In the genomic region with DNA sequence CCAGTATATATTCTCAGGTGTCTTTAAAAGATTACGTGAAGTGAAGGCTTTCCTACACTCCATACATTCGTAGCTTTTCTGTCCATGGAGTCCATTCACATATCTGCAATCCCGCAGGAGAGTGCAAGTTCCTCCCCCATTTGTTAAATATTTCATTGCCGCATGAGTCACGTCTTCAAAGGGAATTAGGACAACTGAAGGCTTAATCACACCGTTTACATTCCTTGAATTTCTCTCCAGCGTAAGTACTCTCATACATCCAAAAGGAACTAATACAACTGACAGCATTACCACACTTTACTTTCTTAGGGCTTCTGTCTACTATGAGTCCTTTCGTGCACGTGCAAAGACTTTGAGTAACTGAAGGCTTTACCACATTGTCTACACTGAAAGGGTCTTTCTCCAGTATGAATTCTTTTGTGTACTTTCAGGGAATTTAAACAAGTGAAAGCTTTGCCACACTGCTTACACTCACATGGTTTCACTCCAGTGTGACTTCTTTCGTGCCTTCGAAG, we compare ENCODE assay signal across 12 cellular contexts. TPM values are rescaled to one million over a fixed set of nuclear protein-coding genes. Genes with fewer than 3 reads are reported as not detected.
DNase-seq lines count a peak whose midpoint lies in the region; ATAC-seq and TF ChIP-seq lines count a peak whose summit lies in the region.
"Had no signal": no experiment of that assay in that cellular context is flagged by ENCODE, and none has a peak within 500 bp of the region (broad histone marks: within the 10 kb centered on the region; RNA-seq: fewer than 3 reads in every experiment).

No MANE protein-coding gene starts in this region.

- DNase-seq in AG04449 (ENCODE audit: low read depth, low spot score): peak; percentile 59
- peak; percentile 50 for DNase-seq in HFFc6
- DNase-seq in adipocyte (ENCODE audit: low read depth): peak; percentile 39
- DNase-seq in kidney glomerular epithelial cell (lab: John Stamatoyannopoulos, UW): peak; percentile 74
- no peak for DNase-seq in NCI-H2107 treated with DMSO at 0.1 percent for 48 hours (lab: John Stamatoyannopoulos, UW; ENCODE audit: unreplicated experiment)
- no peak for DNase-seq in AML-193 (lab: John Stamatoyannopoulos, UW)
- DNase-seq: activated CD4-positive, alpha-beta T cell treated with anti-CD3 and anti-CD28 coated beads, Interleukin-2, amount 50 U/mL, for 1 hour; pancreas; T-helper 2 cell had no signal

- CTCF ChIA-PET in AG04449 (lab: Yijun Ruan, JAX): interaction anchor here (1.3 kb wide), 1 partner anchor 10 kb away, joined by 3 read pairs; no protein-coding TSS in a partner anchor

- peak overlapping the region; percentile 9; the same call in 1 of the 2 replicates for H3K27ac Mint-ChIP-seq in HFFc6
- H3K27ac Mint-ChIP-seq: memory B cell had no signal

- no peaks in the 10 kb centered on the region; the same call in 1 of the 2 replicates for H3K27me3 Mint-ChIP-seq in HFFc6 (ENCODE audit: insufficient read depth)
- H3K27me3 Mint-ChIP-seq: memory B cell had no signal

- TF ChIP-seq CTCF in AG04449 (IDR thresholded peaks at IDR 0.05; ENCODE audit: insufficient read depth, low read length, missing control alignments) (no peak), HFFc6 (IDR thresholded peaks at IDR 0.05) (no peak)

- 0 out of 2 replicates have a peak overlapping the region, but pooled peaks have one; percentile 19 for H3K4me3 Mint-ChIP-seq in HFFc6
- H3K4me3 Mint-ChIP-seq: memory B cell had no signal

- POLR2A ChIA-PET in AG04449 (lab: Yijun Ruan, JAX): no interaction called here

- H3K36me3 Mint-ChIP-seq in HFFc6 (ENCODE audit: low read depth): peaks cover 73% of the 10 kb centered on the region

- peaks cover 78% of the 10 kb centered on the region for H3K9me3 Mint-ChIP-seq in HFFc6

- no peak for ATAC-seq in HG03095 (IDR thresholded peaks at IDR 0.05; ENCODE audit: unreplicated experiment)
- no peak for ATAC-seq in HG03280 (IDR thresholded peaks at IDR 0.05; ENCODE audit: unreplicated experiment)
- ATAC-seq: pancreas had no signal

- H3K9me3 ChIP-seq in adipocyte (ENCODE audit: control insufficient read depth, low read length): peaks cover 43% of the 10 kb centered on the region
- H3K9me3 ChIP-seq: pancreas had no signal

- H3K4me3 ChIP-seq in AG04449 (ENCODE audit: low read depth, low read length) (no peak overlapping the region), adipocyte (ENCODE audit: low read length) (peak overlapping the region; percentile 69)
- H3K4me3 ChIP-seq: pancreas had no signal

- H3K27me3 ChIP-seq in adipocyte (replicated peaks; ENCODE audit: control insufficient read depth, insufficient read depth, low read length): no peaks in the 10 kb centered on the region
- H3K27me3 ChIP-seq: pancreas had no signal

- H3K36me3 ChIP-seq in adipocyte (ENCODE audit: control insufficient read depth, insufficient read depth, low read length, severe bottlenecking): peaks cover 56% of the 10 kb centered on the region

- H3K4me1 ChIP-seq in adipocyte (ENCODE audit: control insufficient read depth, insufficient read depth, low read length): no peaks in the 10 kb centered on the region
- H3K4me1 ChIP-seq: pancreas had no signal

- H3K4me1 Mint-ChIP-seq in HFFc6 (ENCODE audit: low read depth): peaks cover 11% of the 10 kb centered on the region
- H3K4me1 Mint-ChIP-seq: memory B cell had no signal

- H3K9ac ChIP-seq in adipocyte (ENCODE audit: low read length): no peak overlapping the region

RNA-seq across cellular contexts. Expression of a gene that starts 29.0 kb away (rescaled TPM):
- total RNA-seq in HFFc6 (2021; fragmentation: NEBNext Ultra II Directional; extraction: Animal tissue kit (Norgen Biotek cat#: 25700)): 1 to 10 TPM; 3.5 to 4.7 (median 4.2) TPM

RNA-seq across cellular contexts. Expression of a gene that starts 30.4 kb away (rescaled TPM):
- 1 to 10 TPM; 5.4 to 9.2 (median 7.8) TPM for total RNA-seq in HFFc6 (2021; fragmentation: NEBNext Ultra II Directional; extraction: Animal tissue kit (Norgen Biotek cat#: 25700))

RNA-seq across cellular contexts. Expression of a gene that starts 30.5 kb away (rescaled TPM):
- 10 to 100 TPM; 18.3 to 21.9 (median 19.0) TPM for total RNA-seq in HFFc6 (2021; fragmentation: NEBNext Ultra II Directional; extraction: Animal tissue kit (Norgen Biotek cat#: 25700))

Comparison
In these comparisons a context has a peak if more than half of its experiments do, and no peak if none do; other contexts are left out.
1. DNase-seq: peak in AG04449 (single experiment), HFFc6 (single experiment), adipocyte (single experiment) and kidney glomerular epithelial cell (single experiment); none in NCI-H2107 treated with DMSO at 0.1 percent for 48 hours (single experiment) and AML-193 (0 of 2).